ENCODE assay signal across 15 cellular contexts in genomic region chr17:38578229-38578628, GRCh38. TPM values are rescaled to one million over a fixed set of nuclear protein-coding genes. Genes with fewer than 3 reads are reported as not detected.
DNase-seq lines count a peak whose midpoint lies in the region; ATAC-seq, FAIRE-seq and TF ChIP-seq lines count a peak whose summit lies in the region.
"Had no signal": no experiment of that assay in that cellular context is flagged by ENCODE, and none has a peak within 500 bp of the region (broad histone marks: within the 10 kb centered on the region; RNA-seq: fewer than 3 reads in every experiment).

No MANE protein-coding gene starts in this region.

- H3K27me3 ChIP-seq in H7 (ENCODE audit: control insufficient read depth, insufficient read depth, low read length) (peaks cover 78% of the 10 kb centered on the region), GM12878 (replicated peaks in 1 of 2; ENCODE audit: control insufficient read depth in 2 of 2, insufficient read depth in 2 of 2, low read length in 1 of 2) (peaks cover 16 to 30% of the 10 kb centered on the region in 2 experiments), iPS-20b (ENCODE audit: insufficient read depth, low read length) (peaks cover 95% of the 10 kb centered on the region)
- H3K27me3 ChIP-seq: pancreas had no signal

- H3K4me1 Mint-ChIP-seq in stimulated activated effector memory CD8-positive, alpha-beta T cell treated with anti-CD3 and anti-CD28 coated beads, Interleukin-12 subunit alpha, Interleukin-12 subunit beta, amount 100 ng/mL, for 72 hours: peaks cover 12% of the 10 kb centered on the region

- TF ChIP-seq POLR2A in GM12878 (IDR thresholded peaks at IDR 0.05; ENCODE audit: low read depth, low read length): no peak

- no peaks in the 10 kb centered on the region for H3K9me3 Mint-ChIP-seq in stimulated activated effector memory CD8-positive, alpha-beta T cell treated with anti-CD3 and anti-CD28 coated beads, Interleukin-12 subunit alpha, Interleukin-12 subunit beta, amount 100 ng/mL, for 72 hours
- H3K9me3 Mint-ChIP-seq: activated T-cell treated with anti-CD3 and anti-CD28 coated beads, Interleukin-2, amount 50 U/mL, for 24 hours; CD8-positive, alpha-beta T cell had no signal

- H4K20me1 ChIP-seq in GM12878 (ENCODE audit: control insufficient read depth, insufficient read depth): no peaks in the 10 kb centered on the region

- no TSS peak for BruUV-seq in GM12878 (replicated peaks; lab: Mats Ljungman, UMichigan)

- H3K4me2 ChIP-seq in GM12878 (ENCODE audit: control insufficient read depth, insufficient read depth): no peak overlapping the region

- RAD21 ChIA-PET in GM12878 (lab: Charles Lee; ENCODE audit: unreplicated experiment): no interaction called here

- 0% methylated on average over 15 of the region's 22 CpGs for WGBS in GM12878 (ENCODE audit: insufficient coverage, insufficient replicate concordance, low lambda C conversion rate, missing lambda C conversion rate)

- CTCF ChIA-PET in GM12878 (lab: Yijun Ruan, JAX): no interaction called here

- H3K27ac ChIP-seq in GM12878 (ENCODE audit: control insufficient read depth, insufficient read depth) (no peak overlapping the region), iPS-20b (ENCODE audit: low read length) (no peak overlapping the region)
- H3K27ac ChIP-seq: lower lobe of right lung, pancreas had no signal

- no peak for TF ChIP-seq CTCF in GM12878 (IDR thresholded peaks at IDR 0.05 in 2 of 3, conservative IDR thresholded peaks at IDR 0.05 in 1 of 3; ENCODE audit: control insufficient read depth in 2 of 3, extremely low read depth in 1 of 3, insufficient read depth in 1 of 3, low read depth in 3 of 3, low read length in 3 of 3)

- DNase-seq in H7: peak; percentile 89
- no peak for DNase-seq in GM12878 (ENCODE audit: low read depth, low spot score)
- no peak for DNase-seq in stimulated activated effector memory CD8-positive, alpha-beta T cell treated with anti-CD3 and anti-CD28 coated beads, Interleukin-12 subunit alpha, Interleukin-12 subunit beta, amount 100 ng/mL, for 72 hours (ENCODE audit: low spot score in 2 of 2)
- DNase-seq in amygdala (lab: John Stamatoyannopoulos, UW): no peak
- DNase-seq: activated CD4-positive, alpha-beta T cell treated with anti-CD3 and anti-CD28 coated beads for 1 hour; activated T-cell treated with anti-CD3 and anti-CD28 coated beads, Interleukin-2, amount 50 U/mL, for 24 hours; CD8-positive, alpha-beta T cell; lower lobe of right lung; stimulated activated CD4-positive, alpha-beta T cell treated with anti-CD3 and anti-CD28 coated beads, Interleukin-1b, Interleukin-23, amount 100 ng/mL, for 48 hours had no signal

- H3K36me3 Mint-ChIP-seq in stimulated activated effector memory CD8-positive, alpha-beta T cell treated with anti-CD3 and anti-CD28 coated beads, Interleukin-12 subunit alpha, Interleukin-12 subunit beta, amount 100 ng/mL, for 72 hours: no peaks in the 10 kb centered on the region
- H3K36me3 Mint-ChIP-seq: CD8-positive, alpha-beta T cell had no signal

- no peak overlapping the region for H3K9ac ChIP-seq in GM12878 (ENCODE audit: control insufficient read depth, insufficient read depth, low read length)
- H3K9ac ChIP-seq in iPS-20b (ENCODE audit: low read depth, low read length): no peak overlapping the region

- H3K9me3 ChIP-seq in GM12878 (replicated peaks; ENCODE audit: control insufficient read depth, insufficient read depth, low read length): no peaks in the 10 kb centered on the region
- H3K9me3 ChIP-seq in iPS-20b (ENCODE audit: insufficient read depth, low read depth, low read length): no peaks in the 10 kb centered on the region
- H3K9me3 ChIP-seq: lower lobe of right lung, pancreas had no signal

- POLR2A ChIA-PET in GM12878 (lab: Charles Lee): no interaction called here

- no peak overlapping the region for H2AFZ ChIP-seq in GM12878 (ENCODE audit: control insufficient read depth, low read depth, low read length)

- no peaks in the 10 kb centered on the region for H3K79me2 ChIP-seq in GM12878 (ENCODE audit: control insufficient read depth, insufficient read depth, low read length)

- H3K4me1 ChIP-seq in GM12878 (ENCODE audit: control insufficient read depth, insufficient read depth, low read length) (no peaks in the 10 kb centered on the region), iPS-20b (ENCODE audit: insufficient read depth, low read length) (peaks cover 14% of the 10 kb centered on the region)
- H3K4me1 ChIP-seq: pancreas had no signal

- no peak for TF ChIP-seq RAD21 in GM12878 (IDR thresholded peaks at IDR 0.05; ENCODE audit: insufficient read depth, low read depth, low read length)

- in situ Hi-C loops in GM12878 (cut with MboI): no loop called here

- intact Hi-C loops in GM12878 (cut with micrococcal nuclease; ENCODE audit: unreplicated experiment): no loop called here

- TF ChIP-seq EP300 in GM12878 (IDR thresholded peaks at IDR 0.05; ENCODE audit: borderline replicate concordance in 1 of 2, control insufficient read depth in 1 of 2, low read depth in 2 of 2, low read length in 2 of 2): no peak

- H3K4me3 ChIP-seq in H7 (ENCODE audit: insufficient read depth, low read depth, low read length): peak overlapping the region; percentile 35
- H3K4me3 ChIP-seq in GM12878: no peak overlapping the region
- H3K4me3 ChIP-seq in iPS-20b (ENCODE audit: low read length): peak overlapping the region; percentile 70
- H3K4me3 ChIP-seq: lower lobe of right lung, pancreas had no signal

- FAIRE-seq in GM12878 (lab: Jason Lieb, UNC): no peak
- FAIRE-seq: frontal cortex, HTR-8/SVneo, pancreas had no signal

- H3K4me3 Mint-ChIP-seq in stimulated activated effector memory CD8-positive, alpha-beta T cell treated with anti-CD3 and anti-CD28 coated beads, Interleukin-12 subunit alpha, Interleukin-12 subunit beta, amount 100 ng/mL, for 72 hours: no peak overlapping the region
- H3K4me3 Mint-ChIP-seq: activated T-cell treated with anti-CD3 and anti-CD28 coated beads, Interleukin-2, amount 50 U/mL, for 24 hours; CD8-positive, alpha-beta T cell had no signal

- H3K36me3 ChIP-seq in H7 (replicated peaks; ENCODE audit: control insufficient read depth, insufficient read depth, low read length) (no peaks in the 10 kb centered on the region), GM12878 (ENCODE audit: control insufficient read depth in 2 of 2, insufficient read depth in 2 of 2, low read length in 1 of 2) (no peaks in the 10 kb centered on the region), iPS-20b (ENCODE audit: insufficient read depth, low read depth, low read length) (no peaks in the 10 kb centered on the region)
- H3K36me3 ChIP-seq: lower lobe of right lung, pancreas had no signal

- no peak overlapping the region for H3K27ac Mint-ChIP-seq in stimulated activated effector memory CD8-positive, alpha-beta T cell treated with anti-CD3 and anti-CD28 coated beads, Interleukin-12 subunit alpha, Interleukin-12 subunit beta, amount 100 ng/mL, for 72 hours
- H3K27ac Mint-ChIP-seq: activated T-cell treated with anti-CD3 and anti-CD28 coated beads, Interleukin-2, amount 50 U/mL, for 24 hours; CD8-positive, alpha-beta T cell had no signal

- ATAC-seq in GM12878 (no peak), HG03521 (IDR thresholded peaks at IDR 0.05; ENCODE audit: unreplicated experiment) (no peak), GM21717 (IDR thresholded peaks at IDR 0.05; ENCODE audit: unreplicated experiment) (no peak)
- peak; percentile 15 for ATAC-seq in stimulated activated effector memory CD8-positive, alpha-beta T cell treated with anti-CD3 and anti-CD28 coated beads, Interleukin-12 subunit alpha, Interleukin-12 subunit beta, amount 100 ng/mL, for 72 hours
- ATAC-seq: CD8-positive, alpha-beta T cell; pancreas had no signal

- SMC1A ChIA-PET in GM12878 (lab: Charles Lee; ENCODE audit: uncharacterized antibody, unreplicated experiment): no interaction called here

TF ChIP-seq in GM12878, 131 proteins besides CTCF, POLR2A, EP300 and RAD21:
- no peak for TF ChIP-seq RELA (IDR thresholded peaks at IDR 0.05; ENCODE audit: borderline replicate concordance, partially characterized antibody)
- peak; percentile 37 for TF ChIP-seq SUZ12 (IDR thresholded peaks at IDR 0.05; ENCODE audit: unreplicated experiment)

RNA-seq across cellular contexts. Expression of gene SRCIN1, which starts 27.5 kb away (rescaled TPM):
- total RNA-seq in H7 (2014; rRNA removed; shearing (Covaris generic)): 2.3 TPM in 2 replicates
- total RNA-seq in GM12878 (2013; cell fraction: nucleolus; rRNA removed): 2.3 and 3.6 TPM in 2 replicates
- total RNA-seq in GM12878 (2014; rRNA removed) (under 0.01 TPM in 1 of 2 replicates, not detected in the other), GM12878 (2014; rRNA removed; fragmentation: Illumina TruSeq; extraction: Trizol) (0.09 and 0.14 TPM in 2 replicates), GM12878 (2021) (0.74 and 0.85 TPM in 2 replicates)
- 0.09 TPM for polyA plus RNA-seq in GM12878 (2011; ENCODE audit: low read depth)
- polyA plus RNA-seq in GM12878 (2011; rRNA removed) (0.17 and 0.53 TPM in 2 replicates), GM12878 (2014; fragmentation: Illumina TruSeq; extraction: Trizol) (0.25 TPM in 1 of 2 replicates, not detected in the other), GM12878 (2014; fragmentation: Nextera tagmentation; extraction: Ambion mirVana) (not detected), GM12878 (2014; rRNA removed) (0.20 and 0.74 TPM in 2 replicates), GM12878 (2016; fragmentation: Nextera tagmentation; extraction: Ambion mirVana) (under 1 TPM in 1 of 2 experiments, not detected in 1; 0.19 TPM)
- 0.55 and 0.74 TPM in 2 replicates for polyA plus RNA-seq in GM12878 (2011; cell fraction: cytosol; rRNA removed)
- polyA plus RNA-seq in GM12878 (2011; cell fraction: nucleus; rRNA removed): 5.0 and 6.2 TPM in 2 replicates
- polyA plus RNA-seq in GM12878 (2012): 0.88 and 1.4 TPM in 2 replicates
- 0.37 and 1.5 TPM in 2 replicates for polyA minus RNA-seq in GM12878 (2011; rRNA and poly(A)+ RNA removed)
- polyA minus RNA-seq in GM12878 (2011; cell fraction: cytosol; rRNA and poly(A)+ RNA removed): 1.2 and 1.5 TPM in 2 replicates
- 0.96 and 1.2 TPM in 2 replicates for polyA minus RNA-seq in GM12878 (2011; cell fraction: nucleus; rRNA and poly(A)+ RNA removed)
